7 cellular contexts compared by ENCODE assay signal in the genomic region with DNA sequence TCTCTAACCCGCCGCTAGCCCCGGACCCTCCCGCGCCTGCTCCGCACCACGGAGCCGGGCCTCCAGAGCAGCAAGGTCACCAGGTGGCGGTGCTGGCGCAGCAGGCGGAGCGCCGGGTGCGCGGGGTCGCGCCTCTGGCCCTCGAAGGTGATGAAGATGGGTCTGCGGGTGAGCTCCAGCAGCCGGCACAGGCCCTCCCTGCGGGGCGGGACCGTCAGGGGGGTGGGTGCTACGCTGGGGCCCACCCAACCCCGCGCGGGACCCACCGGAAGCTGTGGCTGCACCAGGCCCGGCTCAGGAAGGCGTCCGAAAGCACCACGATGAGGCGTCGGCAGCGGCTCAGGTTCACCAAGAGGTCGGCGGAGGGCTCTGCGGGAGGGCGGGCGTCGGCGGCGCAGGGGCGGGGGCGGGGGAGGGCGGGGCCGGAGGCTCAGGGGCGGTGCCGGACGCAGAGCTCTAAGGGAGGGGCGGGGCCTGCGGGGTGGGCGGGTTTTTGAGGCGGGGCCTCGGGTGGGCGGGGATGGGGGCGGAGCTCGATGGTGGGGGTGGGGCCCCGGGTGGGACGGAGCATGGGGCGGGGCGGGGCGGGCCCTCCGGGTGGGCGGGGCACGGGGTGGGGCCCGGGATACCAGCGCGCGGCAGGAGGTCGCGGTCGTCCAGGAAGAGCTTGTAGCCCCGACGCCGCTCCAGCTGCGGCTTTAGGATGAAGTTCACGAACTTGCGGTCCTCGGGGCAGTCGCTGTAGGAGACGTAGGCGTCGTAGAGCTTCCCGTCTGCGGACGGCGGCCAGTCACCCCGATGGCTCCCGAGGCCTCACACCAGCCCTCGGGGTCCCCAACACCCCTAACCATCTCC. TPM values are rescaled to one million over a fixed set of nuclear protein-coding genes. Genes with fewer than 3 reads are reported as not detected.
DNase-seq lines count a peak whose midpoint lies in the region; ATAC-seq and TF ChIP-seq lines count a peak whose summit lies in the region.

No MANE protein-coding gene starts in this region.

- H3K9me3 Mint-ChIP-seq in activated T-helper 1 cell treated with anti-CD3 and anti-CD28 coated beads, Interleukin-12 subunit alpha, Interleukin-12 subunit beta, Interleukin-2, Interleukin-4 antibody, amounts not matched to agents 30 ng/mL and 10 ng/mL and 1 ng/mL, durations not matched to agents 14 hours and 24 hours and 36 hours, result no peaks in the 10 kb centered on the region

- ATAC-seq in GM18868 (IDR thresholded peaks at IDR 0.05; ENCODE audit: unreplicated experiment) (peak; percentile 69), HG03097 (IDR thresholded peaks at IDR 0.05; ENCODE audit: low FRiP score, unreplicated experiment) (peak; percentile 67)

- no peak overlapping the region for H3K4me3 Mint-ChIP-seq in activated T-helper 1 cell treated with anti-CD3 and anti-CD28 coated beads, Interleukin-12 subunit alpha, Interleukin-12 subunit beta, Interleukin-2, Interleukin-4 antibody, amounts not matched to agents 30 ng/mL and 10 ng/mL and 1 ng/mL, durations not matched to agents 14 hours and 24 hours and 36 hours

- peak overlapping the region; percentile 62 for H3K27ac ChIP-seq in neutrophil
- peak overlapping the region; percentile 17 for H3K27ac ChIP-seq in temporal lobe (ENCODE audit: low read depth, low read length)

- intact Hi-C loops in activated T-helper 1 cell treated with anti-CD3 and anti-CD28 coated beads, Interleukin-12 subunit alpha, Interleukin-12 subunit beta, Interleukin-2, Interleukin-4 antibody, amounts not matched to agents 30 ng/mL and 10 ng/mL and 1 ng/mL, durations not matched to agents 14 hours and 24 hours and 36 hours (cut with micrococcal nuclease), result loop anchor here (1.0 to 2.0 kb wide), 8 partner anchors 8 to 200 kb away; partner anchors contain the start of genes BET1L, PSMD13, RIC8A and RNH1

- H3K4me3 ChIP-seq in fibroblast of villous mesenchyme (ENCODE audit: low read depth, low read length), result peak overlapping the region; percentile 62
- H3K4me3 ChIP-seq in neutrophil (ENCODE audit: low read depth in 1 of 2, low read length in 1 of 2), result peak overlapping the region; percentile 69 to 85

- peak overlapping the region; percentile 23 for H3K27ac Mint-ChIP-seq in activated T-helper 1 cell treated with anti-CD3 and anti-CD28 coated beads, Interleukin-12 subunit alpha, Interleukin-12 subunit beta, Interleukin-2, Interleukin-4 antibody, amounts not matched to agents 30 ng/mL and 10 ng/mL and 1 ng/mL, durations not matched to agents 14 hours and 24 hours and 36 hours

- H3K27me3 Mint-ChIP-seq in activated T-helper 1 cell treated with anti-CD3 and anti-CD28 coated beads, Interleukin-12 subunit alpha, Interleukin-12 subunit beta, Interleukin-2, Interleukin-4 antibody, amounts not matched to agents 30 ng/mL and 10 ng/mL and 1 ng/mL, durations not matched to agents 14 hours and 24 hours and 36 hours (ENCODE audit: insufficient read depth), result peaks cover 2% of the 10 kb centered on the region

- no peaks in the 10 kb centered on the region for H3K36me3 ChIP-seq in neutrophil

- H3K4me1 ChIP-seq in neutrophil (ENCODE audit: control insufficient read depth in 1 of 2, insufficient read depth in 1 of 2, low read depth in 1 of 2, low read length in 1 of 2), result peaks cover 10 to 13% of the 10 kb centered on the region in 2 experiments

- DNase-seq in activated T-helper 1 cell treated with anti-CD3 and anti-CD28 coated beads, Interleukin-12 subunit alpha, Interleukin-12 subunit beta, Interleukin-2, Interleukin-4 antibody, amounts not matched to agents 30 ng/mL and 10 ng/mL and 1 ng/mL, durations not matched to agents 14 hours and 24 hours and 36 hours (ENCODE audit: low spot score), result peak; percentile 84
- peak; percentile 87 for DNase-seq in fibroblast of villous mesenchyme (ENCODE audit: low read depth)

- H3K9me3 ChIP-seq in neutrophil, result no peaks in the 10 kb centered on the region

- peaks cover 17% of the 10 kb centered on the region for H3K27me3 ChIP-seq in neutrophil

- H3K36me3 Mint-ChIP-seq in activated T-helper 1 cell treated with anti-CD3 and anti-CD28 coated beads, Interleukin-12 subunit alpha, Interleukin-12 subunit beta, Interleukin-2, Interleukin-4 antibody, amounts not matched to agents 30 ng/mL and 10 ng/mL and 1 ng/mL, durations not matched to agents 14 hours and 24 hours and 36 hours (ENCODE audit: low read depth), result no peaks in the 10 kb centered on the region

- no peaks in the 10 kb centered on the region for H3K4me1 Mint-ChIP-seq in activated T-helper 1 cell treated with anti-CD3 and anti-CD28 coated beads, Interleukin-12 subunit alpha, Interleukin-12 subunit beta, Interleukin-2, Interleukin-4 antibody, amounts not matched to agents 30 ng/mL and 10 ng/mL and 1 ng/mL, durations not matched to agents 14 hours and 24 hours and 36 hours (ENCODE audit: low read depth)

- peak; percentile 17 for TF ChIP-seq CTCF in fibroblast of villous mesenchyme (IDR thresholded peaks at IDR 0.05; ENCODE audit: insufficient read depth, low read depth, low read length)
- TF ChIP-seq CTCF in neutrophil (IDR thresholded peaks at IDR 0.05), result peak; percentile 18

TF ChIP-seq in PFSK-1, 5 proteins besides CTCF, POLR2A, EP300 and RAD21:
- TF ChIP-seq REST (IDR thresholded peaks at IDR 0.05; ENCODE audit: insufficient read depth in 1 of 2, low read depth in 2 of 2, low read length in 2 of 2) (no peak), TAF1 (IDR thresholded peaks at IDR 0.05; ENCODE audit: borderline replicate concordance, insufficient read depth, low read length) (0 out of 2 replicates have a peak, but pooled peaks have one; percentile 47), FOXP2 (optimal IDR thresholded peaks at IDR 0.05; ENCODE audit: borderline replicate concordance, extremely low read depth, extremely low read length, insufficient read depth) (no peak), SIN3A (IDR thresholded peaks at IDR 0.05; ENCODE audit: borderline replicate concordance, insufficient read depth, low read length) (no peak), POLR2AphosphoS5 (IDR thresholded peaks at IDR 0.05; ENCODE audit: low read depth, low read length) (peak; percentile 71)

RNA-seq across cellular contexts. Expression of gene SIGIRR, which starts 7.8 kb away (rescaled TPM):
- 203 TPM for polyA plus RNA-seq in PFSK-1 (2012; ENCODE audit: insufficient read length, low read depth)
- 38.3 and 43.9 TPM in 2 replicates for total RNA-seq in activated T-helper 1 cell treated with anti-CD3 and anti-CD28 coated beads, Interleukin-12 subunit alpha, Interleukin-12 subunit beta, Interleukin-2, Interleukin-4 antibody, amounts not matched to agents 30 ng/mL and 10 ng/mL and 1 ng/mL, durations not matched to agents 14 hours and 24 hours and 36 hours
- total RNA-seq in fibroblast of villous mesenchyme (10.8 and 14.5 TPM in 2 replicates), temporal lobe (5.7 TPM)

RNA-seq across cellular contexts. Expression of gene PKP3, which starts 13.0 kb away (rescaled TPM):
- polyA plus RNA-seq in PFSK-1 (2012; ENCODE audit: insufficient read length, low read depth), result not detected
- not detected in 2 replicates for total RNA-seq in activated T-helper 1 cell treated with anti-CD3 and anti-CD28 coated beads, Interleukin-12 subunit alpha, Interleukin-12 subunit beta, Interleukin-2, Interleukin-4 antibody, amounts not matched to agents 30 ng/mL and 10 ng/mL and 1 ng/mL, durations not matched to agents 14 hours and 24 hours and 36 hours
- 2.2 and 2.6 TPM in 2 replicates for total RNA-seq in fibroblast of villous mesenchyme
- total RNA-seq in temporal lobe, result 0.74 TPM

RNA-seq across cellular contexts. Expression of gene ANO9, which starts 34.8 kb away (rescaled TPM):
- 0.39 TPM for polyA plus RNA-seq in PFSK-1 (2012; ENCODE audit: insufficient read length, low read depth)
- 33.1 and 33.8 TPM in 2 replicates for total RNA-seq in activated T-helper 1 cell treated with anti-CD3 and anti-CD28 coated beads, Interleukin-12 subunit alpha, Interleukin-12 subunit beta, Interleukin-2, Interleukin-4 antibody, amounts not matched to agents 30 ng/mL and 10 ng/mL and 1 ng/mL, durations not matched to agents 14 hours and 24 hours and 36 hours
- total RNA-seq in fibroblast of villous mesenchyme (not detected in 2 replicates), temporal lobe (not detected)

RNA-seq across cellular contexts. Expression of gene B4GALNT4, which starts 37.7 kb away (rescaled TPM):
- 31.8 TPM for polyA plus RNA-seq in PFSK-1 (2012; ENCODE audit: insufficient read length, low read depth)
- 3.8 and 5.1 TPM in 2 replicates for total RNA-seq in activated T-helper 1 cell treated with anti-CD3 and anti-CD28 coated beads, Interleukin-12 subunit alpha, Interleukin-12 subunit beta, Interleukin-2, Interleukin-4 antibody, amounts not matched to agents 30 ng/mL and 10 ng/mL and 1 ng/mL, durations not matched to agents 14 hours and 24 hours and 36 hours
- total RNA-seq in fibroblast of villous mesenchyme (0.43 and 1.3 TPM in 2 replicates), temporal lobe (67.6 TPM)

RNA-seq across cellular contexts. Expression of gene PTDSS2, which starts 43.1 kb away (rescaled TPM):
- 75.5 TPM for polyA plus RNA-seq in PFSK-1 (2012; ENCODE audit: insufficient read length, low read depth)
- 31.0 and 33.9 TPM in 2 replicates for total RNA-seq in activated T-helper 1 cell treated with anti-CD3 and anti-CD28 coated beads, Interleukin-12 subunit alpha, Interleukin-12 subunit beta, Interleukin-2, Interleukin-4 antibody, amounts not matched to agents 30 ng/mL and 10 ng/mL and 1 ng/mL, durations not matched to agents 14 hours and 24 hours and 36 hours
- total RNA-seq in fibroblast of villous mesenchyme (31.5 and 34.8 TPM in 2 replicates), temporal lobe (18.2 TPM)

Comparison
In these comparisons a context has a peak if more than half of its experiments do, and no peak if none do; other contexts are left out.
1. Peak in every context shown above with its lines: DNase-seq, ATAC-seq, H3K4me3 ChIP-seq and H3K27ac ChIP-seq.
2. RNA of gene ANO9, which starts 34.8 kb away (total RNA-seq): 33.1 to 33.8 TPM in activated T-helper 1 cell treated with anti-CD3 and anti-CD28 coated beads, Interleukin-12 subunit alpha, Interleukin-12 subunit beta, Interleukin-2, Interleukin-4 antibody, amounts not matched to agents 30 ng/mL and 10 ng/mL and 1 ng/mL, durations not matched to agents 14 hours and 24 hours and 36 hours; not detected in fibroblast of villous mesenchyme and not detected in temporal lobe (single experiment); every median in the first group is over 10 times any median in the second.